In genomic region chr3:102485701-102486100, GRCh38 we compare ENCODE assay signal across 25 cellular contexts. TPM values are rescaled to one million over a fixed set of nuclear protein-coding genes. Genes with fewer than 3 reads are reported as not detected.
"Had no signal": no experiment of that assay in that cellular context is flagged by ENCODE, and none has a peak within 500 bp of the region (broad histone marks: within the 10 kb centered on the region; RNA-seq: fewer than 3 reads in every experiment).

No MANE protein-coding gene starts in this region.

- H3K4me3 ChIP-seq: left ventricle myocardium inferior, lung, pancreas, prostate gland, skin epidermis, spleen, suprapubic skin, thoracic aorta, tibial artery, upper lobe of right lung, uterus had no signal

- H3K27me3 ChIP-seq: pancreas, spleen, suprapubic skin, tibial artery, upper lobe of right lung, uterus had no signal

- H3K4me1 ChIP-seq: left ventricle myocardium inferior, pancreas, prostate gland, tibial artery, upper lobe of right lung, uterus had no signal

- DNase-seq: hippocampal formation; kidney; left ventricle myocardium inferior; naive thymus-derived CD8-positive, alpha-beta T cell; nucleus accumbens; pancreas; posterior cingulate gyrus; retina; right cardiac atrium; spleen; stimulated activated CD4-positive, alpha-beta T cell treated with anti-CD3 and anti-CD28 coated beads, Interleukin-4, amount 100 ng/mL, for 24 hours; stimulated activated naive CD4-positive, alpha-beta T cell; tibial artery; trophoblast cell; upper lobe of right lung; uterus had no signal

- H3K36me3 ChIP-seq: left ventricle myocardium inferior, pancreas, prostate gland, spleen, suprapubic skin, thoracic aorta, tibial artery, upper lobe of right lung, uterus had no signal

- H3K9me3 ChIP-seq: left ventricle myocardium inferior, pancreas, prostate gland, suprapubic skin, thoracic aorta, tibial artery, upper lobe of right lung, uterus had no signal

- H3K27ac ChIP-seq: left ventricle myocardium inferior, pancreas, prostate gland, skin epidermis, spleen, suprapubic skin, thoracic aorta, tibial artery, upper lobe of right lung, uterus had no signal

- FAIRE-seq: pancreas had no signal

RNA-seq across cellular contexts. Expression of gene ZPLD1, which starts 50.9 kb away (rescaled TPM):
- total RNA-seq: left ventricle myocardium inferior; lung; naive thymus-derived CD8-positive, alpha-beta T cell; neural crest cell; osteoblast; sciatic nerve; spleen; subcutaneous adipose tissue; thoracic aorta; upper lobe of right lung had no signal
